In genomic region chr15:84681822-84682221, GRCh38 we compare ENCODE assay signal across 9 cellular contexts. TPM values are rescaled to one million over a fixed set of nuclear protein-coding genes. Genes with fewer than 3 reads are reported as not detected.
A peak's percentile ranks its signal among the peaks of the same experiment; 100 is the strongest.
DNase-seq lines count a peak whose midpoint lies in the region; ATAC-seq and TF ChIP-seq lines count a peak whose summit lies in the region.
"Had no signal": no experiment of that assay in that cellular context is flagged by ENCODE, and none has a peak within 500 bp of the region (broad histone marks: within the 10 kb centered on the region; RNA-seq: fewer than 3 reads in every experiment).

No MANE protein-coding gene starts in this region.

- H3K4me1 ChIP-seq in suprapubic skin: no peaks in the 10 kb centered on the region
- H3K4me1 ChIP-seq: body of pancreas had no signal

- H3K27ac Mint-ChIP-seq in T-helper 2 cell treated with Interferon-gamma antibody and Interleukin-4, amounts not matched to agents 5 μg/mL and 100 μg/mL, for 36 hours: no peak overlapping the region

- TF ChIP-seq EP300 in suprapubic skin (IDR thresholded peaks at IDR 0.05): no peak

- H3K9me3 ChIP-seq in suprapubic skin: no peaks in the 10 kb centered on the region
- H3K9me3 ChIP-seq: body of pancreas had no signal

- no peak overlapping the region for H3K27ac ChIP-seq in suprapubic skin
- H3K27ac ChIP-seq: body of pancreas had no signal

- DNase-seq in T-helper 2 cell (peak in 4 of 5 experiments; percentile 4 to 80 (median 46)), dermis blood vessel endothelial cell (peak; percentile 67), SW 1271 (lab: John Stamatoyannopoulos, UW) (no peak), suprapubic skin (ENCODE audit: low spot score in 2 of 2) (no peak)
- DNase-seq in T-helper 2 cell treated with Interferon-gamma antibody and Interleukin-4, amounts not matched to agents 5 μg/mL and 100 μg/mL, for 36 hours (ENCODE audit: low spot score): no peak
- peak; percentile 38 to 40 for DNase-seq in activated CD4-positive, alpha-beta T cell treated with anti-CD3 and anti-CD28 coated beads for 4 hours
- DNase-seq in stimulated activated CD4-positive, alpha-beta T cell treated with anti-CD3 and anti-CD28 coated beads, Interleukin-2, amount 100 ng/mL, for 24 hours: peak; percentile 39 to 57
- DNase-seq: body of pancreas had no signal

- TF ChIP-seq CTCF in suprapubic skin (IDR thresholded peaks at IDR 0.05): no peak

- H3K27me3 ChIP-seq in suprapubic skin: no peaks in the 10 kb centered on the region
- H3K27me3 ChIP-seq: body of pancreas had no signal

- peaks cover 32% of the 10 kb centered on the region for H3K36me3 ChIP-seq in suprapubic skin

- WGBS in suprapubic skin: 92% methylated on average over 3 of the region's 3 CpGs

- ATAC-seq in GM19397 (IDR thresholded peaks at IDR 0.05; ENCODE audit: unreplicated experiment): no peak
- ATAC-seq: body of pancreas had no signal

- H3K27me3 Mint-ChIP-seq in T-helper 2 cell treated with Interferon-gamma antibody and Interleukin-4, amounts not matched to agents 5 μg/mL and 100 μg/mL, for 36 hours (ENCODE audit: low read depth): no peaks in the 10 kb centered on the region

- H3K4me1 Mint-ChIP-seq in T-helper 2 cell treated with Interferon-gamma antibody and Interleukin-4, amounts not matched to agents 5 μg/mL and 100 μg/mL, for 36 hours (ENCODE audit: low read depth): peaks cover 5% of the 10 kb centered on the region

- no peak overlapping the region for H3K4me3 ChIP-seq in suprapubic skin
- H3K4me3 ChIP-seq: body of pancreas had no signal

- no peak for TF ChIP-seq POLR2A in suprapubic skin (IDR thresholded peaks at IDR 0.05)

- peaks cover 46% of the 10 kb centered on the region for H3K36me3 Mint-ChIP-seq in T-helper 2 cell treated with Interferon-gamma antibody and Interleukin-4, amounts not matched to agents 5 μg/mL and 100 μg/mL, for 36 hours (ENCODE audit: low read depth)

- H3K9me3 Mint-ChIP-seq in T-helper 2 cell treated with Interferon-gamma antibody and Interleukin-4, amounts not matched to agents 5 μg/mL and 100 μg/mL, for 36 hours: no peaks in the 10 kb centered on the region

- H3K4me3 Mint-ChIP-seq in T-helper 2 cell treated with Interferon-gamma antibody and Interleukin-4, amounts not matched to agents 5 μg/mL and 100 μg/mL, for 36 hours: no peak overlapping the region

RNA-seq across cellular contexts. Expression of gene NMB, which starts 23.8 kb away (rescaled TPM):
- total RNA-seq in dermis blood vessel endothelial cell (4.4 and 4.6 TPM in 2 replicates), suprapubic skin (1 to 10 TPM; 2.2 to 6.7 (median 3.5) TPM)

RNA-seq across cellular contexts. Expression of gene WDR73, which starts 27.7 kb away (rescaled TPM):
- total RNA-seq in dermis blood vessel endothelial cell: 22.1 and 26.4 TPM in 2 replicates
- total RNA-seq in suprapubic skin: 10 to 100 TPM; 16.0 to 39.9 (median 27.2) TPM

RNA-seq across cellular contexts. Expression of gene SEC11A, which starts 34.1 kb away (rescaled TPM):
- total RNA-seq in dermis blood vessel endothelial cell (256 and 280 TPM in 2 replicates), suprapubic skin (10 to 100 TPM; 44.3 to 52.9 (median 47.3) TPM)

Comparison
In these comparisons a context has a peak if more than half of its experiments do, and no peak if none do; other contexts are left out.
1. DNase-seq: peak in T-helper 2 cell (4 of 5), activated CD4-positive, alpha-beta T cell treated with anti-CD3 and anti-CD28 coated beads for 4 hours (2 of 2), dermis blood vessel endothelial cell (single experiment) and stimulated activated CD4-positive, alpha-beta T cell treated with anti-CD3 and anti-CD28 coated beads, Interleukin-2, amount 100 ng/mL, for 24 hours (2 of 2); none in T-helper 2 cell treated with Interferon-gamma antibody and Interleukin-4, amounts not matched to agents 5 μg/mL and 100 μg/mL, for 36 hours (single experiment), SW 1271 (0 of 2) and suprapubic skin (0 of 2).